11 cellular contexts compared by ENCODE assay signal in genomic region chr11:69155302-69156198, GRCh38. TPM values are rescaled to one million over a fixed set of nuclear protein-coding genes. Genes with fewer than 3 reads are reported as not detected.
A peak's percentile ranks its signal among the peaks of the same experiment; 100 is the strongest.
DNase-seq lines count a peak whose midpoint lies in the region; ATAC-seq, FAIRE-seq and TF ChIP-seq lines count a peak whose summit lies in the region.
"Had no signal": no experiment of that assay in that cellular context is flagged by ENCODE, and none has a peak within 500 bp of the region (broad histone marks: within the 10 kb centered on the region; RNA-seq: fewer than 3 reads in every experiment).

TSS of gene SMIM38 (plus strand) at chr11:69155935. CDS start at chr11:69157847, 1,912 bp downstream.

- DNase-seq in C1 segment of cervical spinal cord (lab: John Stamatoyannopoulos, UW) (peak in 8 of 14 donors; percentile 13 to 80 (median 31)), cerebellar cortex (ENCODE audit: low spot score) (peak; percentile 78), osteocyte (ENCODE audit: extremely low spot score, unreplicated experiment) (no peak), urothelium cell line (ENCODE audit: low spot score) (no peak), putamen (ENCODE audit: low spot score) (no peak)
- DNase-seq: activated CD4-positive, alpha-beta T cell treated with anti-CD3 and anti-CD28 coated beads, Interleukin-2, amount 50 U/mL, for 1 hour; foreskin fibroblast; NCI-H2081 had no signal

- FAIRE-seq in urothelium cell line (lab: Jason Lieb, UNC), result no peak

- H3K27me3 Mint-ChIP-seq in osteocyte (ENCODE audit: unreplicated experiment), result no peaks in the 10 kb centered on the region

- H3K9me3 Mint-ChIP-seq in osteocyte (ENCODE audit: unreplicated experiment), result peaks cover 6% of the 10 kb centered on the region

- H3K36me3 Mint-ChIP-seq in osteocyte (ENCODE audit: unreplicated experiment), result no peaks in the 10 kb centered on the region

- peaks cover 31% of the 10 kb centered on the region for H3K4me1 Mint-ChIP-seq in osteocyte (ENCODE audit: unreplicated experiment)

- no peak for ATAC-seq in GM21786 (IDR thresholded peaks at IDR 0.05; ENCODE audit: unreplicated experiment)
- ATAC-seq in GM19467 (IDR thresholded peaks at IDR 0.05; ENCODE audit: unreplicated experiment), result no peak

- TF ChIP-seq CTCF in osteocyte (IDR thresholded peaks at IDR 0.05), result no peak

- TF ChIP-seq POLR2A in GM19099 (IDR thresholded peaks at IDR 0.05; ENCODE audit: extremely low read depth, insufficient read length, low read depth), result peak; percentile 35

- peak within 1 kb of the TSS; percentile 68 for H3K27ac Mint-ChIP-seq in osteocyte (ENCODE audit: unreplicated experiment)

- H3K4me3 Mint-ChIP-seq in osteocyte (ENCODE audit: unreplicated experiment), result no peak within 1 kb of the TSS

RNA-seq across cellular contexts. Expression of gene SMIM38, which starts in this region (rescaled TPM):
- total RNA-seq in osteocyte, result 0.73 and 1.0 TPM in 2 replicates

Comparison
In these comparisons a context has a peak if more than half of its experiments do, and no peak if none do; other contexts are left out.
1. DNase-seq: peak in C1 segment of cervical spinal cord (8 of 14) and cerebellar cortex (single experiment); none in osteocyte (single experiment), urothelium cell line (single experiment) and putamen (single experiment).